In genomic region chr14:100649173-100649519, GRCh38 we compare ENCODE assay signal across 16 cellular contexts.
A peak's percentile ranks its signal among the peaks of the same experiment; 100 is the strongest.
DNase-seq lines count a peak whose midpoint lies in the region; ATAC-seq and TF ChIP-seq lines count a peak whose summit lies in the region.
"Had no signal": no experiment of that assay in that cellular context is flagged by ENCODE, and none has a peak within 500 bp of the region (broad histone marks: within the 10 kb centered on the region; RNA-seq: fewer than 3 reads in every experiment).

No MANE protein-coding gene starts in this region.

- POLR2A ChIA-PET in SK-N-SH (lab: Yijun Ruan, JAX) = no interaction called here

- H3K36me3 ChIP-seq in SK-N-SH (replicated peaks in 1 of 2; ENCODE audit: control insufficient read depth in 1 of 2, insufficient read depth in 2 of 2, low read length in 1 of 2) (no peaks in the 10 kb centered on the region), fibroblast of lung (ENCODE audit: control insufficient read depth, insufficient read depth, low read length) (no peaks in the 10 kb centered on the region)
- H3K36me3 ChIP-seq: HAP-1, SJCRH30 had no signal

- no peak for TF ChIP-seq CTCF in SK-N-SH (IDR thresholded peaks at IDR 0.05)
- TF ChIP-seq CTCF in fibroblast of lung (conservative IDR thresholded peaks at IDR 0.05 in 1 of 2, IDR thresholded peaks at IDR 0.05 in 1 of 2; ENCODE audit: low read depth in 1 of 2, low read length in 2 of 2) = no peak

- H3K27ac ChIP-seq in SK-N-SH (ENCODE audit: low read depth in 2 of 2, low read length in 1 of 2) (no peak overlapping the region; a peak in 2 of 4 replicates), fibroblast of lung (ENCODE audit: insufficient read depth, low read length) (no peak overlapping the region)
- H3K27ac ChIP-seq: SJCRH30 had no signal

- DNase-seq in HCEC 1CT (peak; percentile 32), SK-N-SH (no peak), fibroblast of lung (ENCODE audit: low read depth in 2 of 2) (peak; percentile 74 to 75), pulmonary artery endothelial cell (ENCODE audit: low read depth, low spot score) (peak; percentile 5), SKM-1 treated with dmso at 0.1 percent for 144 hours (lab: John Stamatoyannopoulos, UW; ENCODE audit: unreplicated experiment) (no peak), NAMALWA (ENCODE audit: low spot score) (no peak)
- DNase-seq: amniotic stem cell, C1 segment of cervical spinal cord, cerebellar nuclear complex, NCI-H526, SJCRH30, T-helper 9 cell, trophoblast cell had no signal

- TF ChIP-seq EP300 in SK-N-SH (IDR thresholded peaks at IDR 0.05; ENCODE audit: borderline replicate concordance in 1 of 2, low read depth in 1 of 2, low read length in 1 of 2) = no peak; a peak in 1 of 4 replicates

- no peak for TF ChIP-seq RAD21 in SK-N-SH (IDR thresholded peaks at IDR 0.05; ENCODE audit: low read length)

- H4K20me1 ChIP-seq in SK-N-SH (ENCODE audit: insufficient read depth) (no peaks in the 10 kb centered on the region), fibroblast of lung (ENCODE audit: control insufficient read depth, extremely low read depth, insufficient read depth, low read length) (no peaks in the 10 kb centered on the region)

- H3K4me2 ChIP-seq in SK-N-SH (0 out of 2 replicates have a peak overlapping the region, but pooled peaks have one; percentile 11), fibroblast of lung (ENCODE audit: extremely low read depth, insufficient read depth, low read length) (peak overlapping the region; percentile 16)

- H3K9me3 ChIP-seq in SK-N-SH (no peaks in the 10 kb centered on the region), fibroblast of lung (ENCODE audit: control insufficient read depth, insufficient read depth, low read depth, low read length) (no peaks in the 10 kb centered on the region)
- H3K9me3 ChIP-seq: HAP-1, SJCRH30 had no signal

- H3K27me3 ChIP-seq in SK-N-SH (ENCODE audit: insufficient read depth) = no peaks in the 10 kb centered on the region
- H3K27me3 ChIP-seq in fibroblast of lung (ENCODE audit: control insufficient read depth, insufficient read depth, low read length) = peaks cover 4% of the 10 kb centered on the region
- H3K27me3 ChIP-seq: SJCRH30 had no signal

- CTCF ChIA-PET in SK-N-SH (lab: Yijun Ruan, JAX) = interaction anchor here (1.2 to 5.6 kb wide), 3 partner anchors 10 to 265 kb away, joined by 3 to 58 read pairs (median 3); no protein-coding TSS in a partner anchor

- no peaks in the 10 kb centered on the region for H3F3A ChIP-seq in SK-N-SH (replicated peaks; ENCODE audit: insufficient read depth)

- 10% methylated on average over 1 of the region's 1 CpG for WGBS in SK-N-SH (ENCODE audit: low lambda C conversion rate)

- H3K4me1 ChIP-seq in SK-N-SH (ENCODE audit: control insufficient read depth in 1 of 2, insufficient read depth in 2 of 2, low read depth in 1 of 2, low read length in 1 of 2) (peaks cover 5 to 48% of the 10 kb centered on the region in 2 experiments; a peak in 2 of 4 replicates), fibroblast of lung (ENCODE audit: control insufficient read depth, extremely low read depth, insufficient read depth, low read length) (peaks cover 3% of the 10 kb centered on the region)

- no peak overlapping the region for H3K9ac ChIP-seq in SK-N-SH
- H3K9ac ChIP-seq in fibroblast of lung (ENCODE audit: insufficient read depth, low read length) = no peak overlapping the region

- no peaks in the 10 kb centered on the region for H3K9me2 ChIP-seq in SK-N-SH

- H2AFZ ChIP-seq in SK-N-SH (ENCODE audit: low read depth) = no peak overlapping the region
- no peak overlapping the region for H2AFZ ChIP-seq in fibroblast of lung (ENCODE audit: low read length)

- no peak overlapping the region for H3K4me3 ChIP-seq in SK-N-SH (ENCODE audit: low read depth in 2 of 2, low read length in 1 of 2)
- no peak overlapping the region for H3K4me3 ChIP-seq in fibroblast of lung (replicated peaks in 1 of 4; ENCODE audit: control extremely low read depth in 1 of 4, insufficient read depth in 1 of 4, low read depth in 3 of 4, low read length in 4 of 4)
- H3K4me3 ChIP-seq: HAP-1, SJCRH30 had no signal

- H3K79me2 ChIP-seq in SK-N-SH (ENCODE audit: insufficient read depth) = no peaks in the 10 kb centered on the region
- H3K79me2 ChIP-seq in fibroblast of lung (ENCODE audit: control insufficient read depth, insufficient read depth, low read length) = no peaks in the 10 kb centered on the region

- ATAC-seq in GM21447 (IDR thresholded peaks at IDR 0.05; ENCODE audit: unreplicated experiment) = no peak
- ATAC-seq: stimulated activated memory B cell treated with anti-CD40 and anti-IgM and Interleukin-4, amounts not matched to agents 10 μg/mL and 1 μg/mL and 100 μg/mL, for 72 hours had no signal

TF ChIP-seq in SK-N-SH, 30 proteins besides CTCF, POLR2A, EP300 and RAD21:
- TF ChIP-seq FOSL2 (IDR thresholded peaks at IDR 0.05; ENCODE audit: borderline replicate concordance, low read depth) (peak; percentile 72), MAX (IDR thresholded peaks at IDR 0.05; ENCODE audit: low read depth) (no peak), RCOR1 (IDR thresholded peaks at IDR 0.05; ENCODE audit: low read length) (no peak), PBX3 (IDR thresholded peaks at IDR 0.05) (peak; percentile 44), TCF12 (IDR thresholded peaks at IDR 0.05) (peak; percentile 84), NRF1 (IDR thresholded peaks at IDR 0.05; ENCODE audit: low read depth, low read length) (no peak), NFIC (IDR thresholded peaks at IDR 0.05; ENCODE audit: borderline replicate concordance) (peak; percentile 87), IRF3 (IDR thresholded peaks at IDR 0.05; ENCODE audit: low read depth, low read length) (no peak), RXRA (IDR thresholded peaks at IDR 0.05; ENCODE audit: borderline replicate concordance, low read depth) (peak; percentile 67; the same call in 1 of the 2 replicates), MEF2A (IDR thresholded peaks at IDR 0.05; ENCODE audit: borderline replicate concordance, low read depth) (no peak), CHD2 (IDR thresholded peaks at IDR 0.05; ENCODE audit: low read length, partially characterized antibody) (no peak), MXI1 (IDR thresholded peaks at IDR 0.05; ENCODE audit: low read depth, low read length) (no peak), JUND (IDR thresholded peaks at IDR 0.05) (peak; percentile 83)

Comparison
In these comparisons a context has a peak if more than half of its experiments do, and no peak if none do; other contexts are left out.
1. DNase-seq: peak in HCEC 1CT (single experiment), fibroblast of lung (2 of 2) and pulmonary artery endothelial cell (single experiment); none in SK-N-SH (single experiment), SKM-1 treated with dmso at 0.1 percent for 144 hours (single experiment) and NAMALWA (single experiment).